In the genomic region with DNA sequence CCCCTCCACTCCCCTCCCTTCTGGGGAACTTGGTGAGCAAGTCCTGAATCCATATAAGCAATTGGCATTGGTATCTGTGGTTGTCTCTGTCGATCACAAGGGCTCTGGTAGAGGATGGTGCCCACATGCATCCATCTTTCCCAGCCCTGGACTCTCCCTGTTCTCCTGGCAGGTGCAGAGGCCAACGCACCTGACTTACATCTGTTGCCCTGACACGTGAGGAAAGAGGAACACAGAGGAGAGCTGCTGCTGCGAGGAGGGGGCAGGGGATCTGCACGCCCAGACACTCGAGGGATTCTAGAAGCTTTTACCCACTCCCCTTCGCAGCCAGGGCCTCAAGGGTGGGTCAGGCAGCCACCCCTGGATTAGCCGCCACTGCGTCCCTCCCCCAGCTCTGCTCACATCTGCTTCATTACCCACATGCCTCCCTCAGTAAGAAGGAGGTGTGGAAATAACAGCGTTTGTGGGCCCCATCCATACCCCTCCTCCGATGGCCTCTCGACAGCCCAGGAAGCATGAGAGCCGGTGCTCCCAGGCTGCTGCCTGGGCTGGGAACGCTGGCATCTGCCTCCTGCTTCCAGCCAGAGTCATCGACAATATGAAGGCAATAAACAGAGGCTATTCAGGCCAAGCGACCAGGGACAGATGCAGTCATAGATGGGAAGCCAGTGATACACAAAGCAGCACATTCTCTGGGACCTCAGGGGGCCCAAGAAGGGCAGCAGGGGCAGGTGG, we compare ENCODE assay signal across 15 cellular contexts. TPM values are rescaled to one million over a fixed set of nuclear protein-coding genes. Genes with fewer than 3 reads are reported as not detected.
DNase-seq lines count a peak whose midpoint lies in the region; ATAC-seq and TF ChIP-seq lines count a peak whose summit lies in the region.
"Had no signal": no experiment of that assay in that cellular context is flagged by ENCODE, and none has a peak within 500 bp of the region (broad histone marks: within the 10 kb centered on the region; RNA-seq: fewer than 3 reads in every experiment).

No MANE protein-coding gene starts in this region.

- H3K4me3 ChIP-seq in NT2/D1 (ENCODE audit: insufficient read length, low read depth), result no peak overlapping the region

- peak overlapping the region in 2 of 3 experiments; percentile 86 to 89; a peak in 3 of 7 replicates for H3K27ac Mint-ChIP-seq in H9
- H3K27ac Mint-ChIP-seq: activated CD8-positive, alpha-beta T cell treated with anti-CD3 and anti-CD28 coated beads for 36 hours had no signal

- H3K79me2 ChIP-seq in H9 (ENCODE audit: insufficient read depth, low read length), result peaks cover 2% of the 10 kb centered on the region; the same call in 1 of the 2 replicates

- H3K9ac ChIP-seq in H9 (ENCODE audit: extremely low read depth, insufficient read length, low read length) (no peak overlapping the region), NT2/D1 (ENCODE audit: insufficient read length, low read depth) (peak overlapping the region; percentile 57)

- H3K27ac ChIP-seq in H9 (ENCODE audit: insufficient read length, low read depth, low read length), result no peak overlapping the region

- TF ChIP-seq CTCF in H9 (conservative IDR thresholded peaks at IDR 0.05), result no peak

- no peak overlapping the region for H2BK120ac ChIP-seq in H9 (ENCODE audit: low read depth, low read length, poor library complexity, severe bottlenecking)

- peaks cover 17 to 65% (median 43%) of the 10 kb centered on the region in 3 experiments; a peak in 6 of 7 replicates for H3K36me3 Mint-ChIP-seq in H9 (ENCODE audit: insufficient read depth in 1 of 3, low read depth in 3 of 3)

- no peak overlapping the region for H3K4me2 ChIP-seq in H9 (ENCODE audit: insufficient read depth, insufficient read length, low read length)

- ATAC-seq in GM19397 (IDR thresholded peaks at IDR 0.05; ENCODE audit: unreplicated experiment) (no peak), GM19035 (IDR thresholded peaks at IDR 0.05; ENCODE audit: unreplicated experiment) (no peak), SK-N-SH treated with all-trans-retinoic acid at 6 μM for 48 hours (no peak), GM19455 (IDR thresholded peaks at IDR 0.05; ENCODE audit: unreplicated experiment) (no peak)
- ATAC-seq: activated CD8-positive, alpha-beta T cell treated with anti-CD3 and anti-CD28 coated beads for 36 hours had no signal

- no peak overlapping the region for H2BK15ac ChIP-seq in H9 (ENCODE audit: low read depth, low read length)

- H2BK20ac ChIP-seq in H9 (ENCODE audit: low read depth, low read length, poor library complexity, severe bottlenecking), result no peak overlapping the region

- H2AFZ ChIP-seq in H9 (ENCODE audit: low read length), result no peak overlapping the region

- H3K23ac ChIP-seq in H9 (ENCODE audit: insufficient read length, low read depth, low read length), result no peak overlapping the region

- no peak overlapping the region for H3K18ac ChIP-seq in H9 (ENCODE audit: insufficient read length, low read depth, low read length)

- H3K4me1 Mint-ChIP-seq in H9, result peaks cover 6 to 21% of the 10 kb centered on the region in 2 experiments

- DNase-seq in Ammon's horn (ENCODE audit: low spot score), result peak; percentile 71
- DNase-seq in H9, result no peak
- DNase-seq in NT2/D1 (ENCODE audit: low read depth, low spot score), result no peak
- DNase-seq in hypothalamus (lab: John Stamatoyannopoulos, UW), result peak in 30 of 51 donors; percentile 11 to 64 (median 34)
- DNase-seq: activated CD8-positive, alpha-beta T cell treated with anti-CD3 and anti-CD28 coated beads for 36 hours; activated gamma-delta T cell; NCI-H2029 treated with DMSO at 0.1 percent for 48 hours; stimulated activated naive CD4-positive, alpha-beta T cell; T-helper 9 cell had no signal

- H3K4me1 ChIP-seq in H9 (ENCODE audit: insufficient read depth, low read length), result no peaks in the 10 kb centered on the region
- peaks cover 34% of the 10 kb centered on the region for H3K4me1 ChIP-seq in NT2/D1 (ENCODE audit: insufficient read depth, insufficient read length)

- H2BK5ac ChIP-seq in H9 (ENCODE audit: insufficient read length, low read length), result no peak overlapping the region

- H3K4me3 Mint-ChIP-seq in H9, result no peak overlapping the region
- H3K4me3 Mint-ChIP-seq: activated CD8-positive, alpha-beta T cell treated with anti-CD3 and anti-CD28 coated beads for 36 hours; central memory CD8-positive, alpha-beta T cell had no signal

- no peak overlapping the region for H3K14ac ChIP-seq in H9 (ENCODE audit: insufficient read depth, low read length)

- no CpG with 5 or more reads among the region's 16 CpGs for WGBS in H9 (ENCODE audit: extremely low coverage, insufficient read length, low lambda C conversion rate)

- no peaks in the 10 kb centered on the region for H3K27me3 Mint-ChIP-seq in H9 (ENCODE audit: low read depth)
- H3K27me3 Mint-ChIP-seq: activated CD8-positive, alpha-beta T cell treated with anti-CD3 and anti-CD28 coated beads for 36 hours; central memory CD8-positive, alpha-beta T cell had no signal

- H3K4ac ChIP-seq in H9 (ENCODE audit: low read depth, low read length), result no peak overlapping the region

- H3K56ac ChIP-seq in H9 (ENCODE audit: insufficient read length, low read depth, low read length), result no peak overlapping the region

- no peak overlapping the region for H3T11ph ChIP-seq in H9 (ENCODE audit: low read length)

- H2AK5ac ChIP-seq in H9 (ENCODE audit: insufficient read length, low read length), result no peak overlapping the region

- no peaks in the 10 kb centered on the region for H3K9me3 ChIP-seq in H9 (ENCODE audit: control insufficient read depth, low read depth, low read length)
- no peaks in the 10 kb centered on the region for H3K9me3 ChIP-seq in NT2/D1 (ENCODE audit: insufficient read depth, low read length)
- H3K9me3 ChIP-seq: Peyer's patch had no signal

- H4K20me1 ChIP-seq in H9 (ENCODE audit: control insufficient read depth, insufficient read depth, insufficient read length), result no peaks in the 10 kb centered on the region

- peaks cover 65% of the 10 kb centered on the region for H3K36me3 ChIP-seq in NT2/D1 (ENCODE audit: insufficient read depth, insufficient read length, low read length)
- H3K36me3 ChIP-seq: Peyer's patch had no signal

- H4K5ac ChIP-seq in H9 (ENCODE audit: insufficient read length, low read depth, low read length), result no peak overlapping the region

- peaks cover 8% of the 10 kb centered on the region for H3K79me1 ChIP-seq in H9 (ENCODE audit: insufficient read depth, low read depth, low read length, poor library complexity, severe bottlenecking)

- H3K23me2 ChIP-seq in H9 (ENCODE audit: insufficient read length, low read depth, low read length, poor library complexity, severe bottlenecking), result no peaks in the 10 kb centered on the region

- H4K91ac ChIP-seq in H9 (ENCODE audit: insufficient read length, low read depth, low read length), result no peak overlapping the region

- no peaks in the 10 kb centered on the region for H3K9me3 Mint-ChIP-seq in H9
- H3K9me3 Mint-ChIP-seq: activated CD8-positive, alpha-beta T cell treated with anti-CD3 and anti-CD28 coated beads for 36 hours; central memory CD8-positive, alpha-beta T cell had no signal

- no peak overlapping the region for H2BK12ac ChIP-seq in H9 (ENCODE audit: insufficient read length, low read depth, low read length)

- H4K8ac ChIP-seq in H9 (replicated peaks; ENCODE audit: insufficient read length, low read depth, low read length), result no peak overlapping the region

- H3K27me3 ChIP-seq in H9 (ENCODE audit: insufficient read depth, low read length), result no peaks in the 10 kb centered on the region
- H3K27me3 ChIP-seq in NT2/D1 (ENCODE audit: insufficient read depth, insufficient read length), result no peaks in the 10 kb centered on the region
- H3K27me3 ChIP-seq: Peyer's patch had no signal

TF ChIP-seq in SK-N-SH treated with all-trans-retinoic acid at 6 μM for 48 hours, 23 proteins besides CTCF, POLR2A, EP300 and RAD21 (continues in another document):
- TF ChIP-seq PATZ1 (CRISPR knock-in tag; IDR thresholded peaks at IDR 0.05; ENCODE audit: borderline replicate concordance), result no peak
- TF ChIP-seq ARNTL (CRISPR knock-in tag; IDR thresholded peaks at IDR 0.05; ENCODE audit: borderline replicate concordance, low read depth), result no peak
- TF ChIP-seq GLIS3 (CRISPR knock-in tag; IDR thresholded peaks at IDR 0.05), result no peak
- TF ChIP-seq OSR1 (CRISPR knock-in tag; IDR thresholded peaks at IDR 0.05), result no peak
- TF ChIP-seq TCF4 (CRISPR knock-in tag; IDR thresholded peaks at IDR 0.05; ENCODE audit: borderline replicate concordance), result no peak
- no peak for TF ChIP-seq TOX (CRISPR knock-in tag; IDR thresholded peaks at IDR 0.05; ENCODE audit: borderline replicate concordance)
- TF ChIP-seq PPARA (CRISPR knock-in tag; IDR thresholded peaks at IDR 0.05; ENCODE audit: borderline replicate concordance), result no peak
- no peak for TF ChIP-seq POU6F1 (CRISPR knock-in tag; IDR thresholded peaks at IDR 0.05; ENCODE audit: borderline replicate concordance, low read depth)
- TF ChIP-seq RARB (CRISPR knock-in tag; IDR thresholded peaks at IDR 0.05), result no peak
- TF ChIP-seq CSDC2 (CRISPR knock-in tag; IDR thresholded peaks at IDR 0.05), result no peak
- TF ChIP-seq SNAI2 (CRISPR knock-in tag; IDR thresholded peaks at IDR 0.05), result no peak

RNA-seq across cellular contexts. Expression of gene KDM2B, which starts 56.5 kb away (rescaled TPM):
- 137 and 143 TPM in 2 replicates for total RNA-seq in H9 (2021)

Comparison
In these comparisons a context has a peak if more than half of its experiments do, and no peak if none do; other contexts are left out.
1. DNase-seq: peak in Ammon's horn (single experiment) and hypothalamus (30 of 51); none in H9 (single experiment) and NT2/D1 (single experiment).